20 cellular contexts compared by ENCODE assay signal in genomic region chr13:27004866-27005265, GRCh38.
"Had no signal": no experiment of that assay in that cellular context is flagged by ENCODE, and none has a peak within 500 bp of the region (broad histone marks: within the 10 kb centered on the region; RNA-seq: fewer than 3 reads in every experiment).

No MANE protein-coding gene starts in this region.

- H3K27ac ChIP-seq: ascending aorta, right atrium auricular region, testis had no signal

- DNase-seq: activated CD4-positive, alpha-beta T cell treated with anti-CD3 and anti-CD28 coated beads, Interleukin-2, amount 10 ng/mL, durations not matched to agents 7 days and 5 days; activated CD8-positive, alpha-beta T cell treated with anti-CD3 and anti-CD28 coated beads, Interleukin-2, amount 10 ng/mL, durations not matched to agents 7 days and 5 days; activated effector memory CD4-positive, alpha-beta T cell treated with Interleukin-2 at 50 U/mL for 16 hours; activated naive CD4-positive, alpha-beta T cell treated with anti-CD3 and anti-CD28 coated beads, Interleukin-2, amount 50 U/mL, for 16 hours; activated T-cell treated with anti-CD3 and anti-CD28 coated beads, Interleukin-2, amount 50 U/mL, for 48 hours; cortex of kidney; effector CD4-positive, alpha-beta T cell; esophagus squamous epithelium; kidney; mucosa of descending colon; naive B cell; testis had no signal

- H3K4me3 Mint-ChIP-seq: activated CD4-positive, alpha-beta T cell treated with anti-CD3 and anti-CD28 coated beads, Interleukin-2, amount 10 ng/mL, durations not matched to agents 7 days and 5 days; activated CD8-positive, alpha-beta T cell treated with anti-CD3 and anti-CD28 coated beads, Interleukin-2, amount 10 ng/mL, durations not matched to agents 7 days and 5 days; memory B cell; neural crest cell; stimulated activated naive CD8-positive, alpha-beta T cell treated with anti-CD3 and anti-CD28 coated beads, Interleukin-15, Interleukin-2, amounts not matched to agents 100 ng/mL and 50 ng/mL, for 24 hours; T-helper 1 cell treated with Interleukin-12 subunit alpha and Interleukin-12 subunit beta and Interleukin-4 antibody, amounts not matched to agents 30 μg/mL and 1 μg/mL, for 36 hours; type B pancreatic cell had no signal

- H3K27me3 ChIP-seq: ascending aorta, right atrium auricular region, testis had no signal

- H3K9me3 Mint-ChIP-seq: activated CD4-positive, alpha-beta T cell treated with anti-CD3 and anti-CD28 coated beads, Interleukin-2, amount 10 ng/mL, durations not matched to agents 7 days and 5 days; neural crest cell; stimulated activated naive CD8-positive, alpha-beta T cell treated with anti-CD3 and anti-CD28 coated beads, Interleukin-15, Interleukin-2, amounts not matched to agents 100 ng/mL and 50 ng/mL, for 24 hours; T-helper 1 cell treated with Interleukin-12 subunit alpha and Interleukin-12 subunit beta and Interleukin-4 antibody, amounts not matched to agents 30 μg/mL and 1 μg/mL, for 36 hours; type B pancreatic cell had no signal

- H3K36me3 Mint-ChIP-seq: memory B cell, type B pancreatic cell had no signal

- ATAC-seq: activated CD8-positive, alpha-beta T cell treated with anti-CD3 and anti-CD28 coated beads, Interleukin-2, amount 10 ng/mL, durations not matched to agents 7 days and 5 days; mucosa of descending colon had no signal

- H3K27ac Mint-ChIP-seq: activated CD4-positive, alpha-beta T cell treated with anti-CD3 and anti-CD28 coated beads, Interleukin-2, amount 10 ng/mL, durations not matched to agents 7 days and 5 days; activated CD8-positive, alpha-beta T cell treated with anti-CD3 and anti-CD28 coated beads, Interleukin-2, amount 10 ng/mL, durations not matched to agents 7 days and 5 days; memory B cell; progenitor cell of endocrine pancreas; stimulated activated naive CD8-positive, alpha-beta T cell treated with anti-CD3 and anti-CD28 coated beads, Interleukin-15, Interleukin-2, amounts not matched to agents 100 ng/mL and 50 ng/mL, for 24 hours; T-helper 1 cell treated with Interleukin-12 subunit alpha and Interleukin-12 subunit beta and Interleukin-4 antibody, amounts not matched to agents 30 μg/mL and 1 μg/mL, for 36 hours; type B pancreatic cell had no signal
